Comparison of ENCODE assay signal across 10 cellular contexts in the genomic region with DNA sequence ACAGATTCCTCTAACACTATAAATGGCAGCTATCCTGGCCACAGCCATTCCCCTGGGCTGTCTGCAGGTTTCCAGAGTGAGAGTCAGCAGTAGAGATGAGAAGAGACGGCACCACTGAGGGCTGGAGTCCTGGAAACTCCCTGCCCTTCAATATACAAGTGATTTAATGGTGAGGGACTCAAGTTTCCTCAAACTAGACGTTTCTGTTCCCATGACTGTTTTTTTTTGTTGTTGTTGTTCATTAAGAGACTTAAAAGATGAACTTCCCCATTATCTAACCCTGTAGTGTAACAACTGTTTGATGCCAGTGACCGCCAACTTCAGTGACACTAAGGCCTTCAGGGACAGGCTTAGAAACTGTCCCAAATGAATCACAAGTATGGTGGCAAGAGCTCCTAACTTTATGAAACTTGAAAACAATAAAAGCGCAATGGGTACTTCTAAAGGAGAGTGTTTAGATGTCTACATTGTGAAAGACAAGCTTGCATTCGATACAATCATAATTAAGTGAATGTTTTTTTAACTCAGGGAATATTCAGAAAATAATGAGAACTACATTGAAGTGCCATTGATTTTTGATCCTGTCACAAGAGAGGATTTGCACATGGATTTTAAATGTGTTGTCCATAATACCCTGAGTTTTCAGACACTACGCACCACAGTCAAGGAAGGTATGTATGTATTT. TPM values are rescaled to one million over a fixed set of nuclear protein-coding genes. Genes with fewer than 3 reads are reported as not detected.
DNase-seq lines count a peak whose midpoint lies in the region; ATAC-seq lines count a peak whose summit lies in the region.
"Had no signal": no experiment of that assay in that cellular context is flagged by ENCODE, and none has a peak within 500 bp of the region (broad histone marks: within the 10 kb centered on the region; RNA-seq: fewer than 3 reads in every experiment).

No MANE protein-coding gene starts in this region.

- no peak overlapping the region for H3K14ac ChIP-seq in trophoblast cell (ENCODE audit: low read length)

- H2BK5ac ChIP-seq in trophoblast cell (ENCODE audit: low read depth, low read length, poor library complexity): no peak overlapping the region

- ATAC-seq in GM18861 (IDR thresholded peaks at IDR 0.05; ENCODE audit: unreplicated experiment) (peak; percentile 46), HG02571 (IDR thresholded peaks at IDR 0.05; ENCODE audit: unreplicated experiment) (peak; percentile 55), HG03571 (IDR thresholded peaks at IDR 0.05; ENCODE audit: unreplicated experiment) (peak; percentile 43)
- ATAC-seq: right cardiac atrium had no signal

- H3K9me3 ChIP-seq in trophoblast cell (ENCODE audit: insufficient read depth, low read depth, low read length): no peaks in the 10 kb centered on the region
- H3K9me3 ChIP-seq: stomach had no signal

- no peak overlapping the region for H2BK120ac ChIP-seq in trophoblast cell (ENCODE audit: insufficient read depth, low read length, poor library complexity)

- H3K27ac ChIP-seq in trophoblast cell (ENCODE audit: low read depth, low read length): no peak overlapping the region

- peak overlapping the region; percentile 59 for H4K91ac ChIP-seq in trophoblast cell (ENCODE audit: low read depth, low read length)

- H3K23ac ChIP-seq in trophoblast cell (ENCODE audit: low read length): no peak overlapping the region

- no peak for DNase-seq in trophoblast cell
- no peak for DNase-seq in NCI-H2081 treated with DMSO at 0.1 percent for 48 hours (lab: John Stamatoyannopoulos, UW)
- DNase-seq in foreskin melanocyte: no peak
- no peak for DNase-seq in NCI-H2107 (lab: John Stamatoyannopoulos, UW)
- no peak for DNase-seq in stimulated activated CD4-positive, alpha-beta T cell treated with anti-CD3 and anti-CD28 coated beads, Interleukin-15, amount 100 ng/mL, for 24 hours
- DNase-seq: right cardiac atrium, stomach had no signal

- H2AFZ ChIP-seq in trophoblast cell (ENCODE audit: insufficient read depth, low read length, poor library complexity): no peak overlapping the region

- H3K27me3 ChIP-seq in trophoblast cell (ENCODE audit: insufficient read depth, low read length): no peaks in the 10 kb centered on the region
- H3K27me3 ChIP-seq: stomach had no signal

- H3K18ac ChIP-seq in trophoblast cell (ENCODE audit: low read length): no peak overlapping the region

- no peak overlapping the region for H3K4me3 ChIP-seq in trophoblast cell (ENCODE audit: low read depth, low read length)
- H3K4me3 ChIP-seq: stomach had no signal

- H3K4me1 ChIP-seq in trophoblast cell (ENCODE audit: control insufficient read depth in 1 of 2, insufficient read depth in 2 of 2, low read length in 2 of 2): peaks cover 7 to 10% of the 10 kb centered on the region in 2 experiments

- H2AK5ac ChIP-seq in trophoblast cell (ENCODE audit: low read length): no peak overlapping the region

- H3K36me3 ChIP-seq in trophoblast cell (ENCODE audit: control insufficient read depth in 1 of 2, insufficient read depth in 2 of 2, low read length in 2 of 2): no peaks in the 10 kb centered on the region
- H3K36me3 ChIP-seq: stomach had no signal

- no peak overlapping the region for H4K8ac ChIP-seq in trophoblast cell (ENCODE audit: low read depth, low read length)

- no CpG with 5 or more reads among the region's 6 CpGs for WGBS in trophoblast cell (ENCODE audit: extremely low coverage, insufficient coverage, insufficient read length)

- no peak overlapping the region for H4K12ac ChIP-seq in trophoblast cell (ENCODE audit: low read depth, low read length)

- no peaks in the 10 kb centered on the region for H3K79me2 ChIP-seq in trophoblast cell (ENCODE audit: control insufficient read depth, insufficient read depth, low read length, poor library complexity)

- H2BK12ac ChIP-seq in trophoblast cell (ENCODE audit: low read length): peak overlapping the region; percentile 63

- no peak overlapping the region for H3K9ac ChIP-seq in trophoblast cell (ENCODE audit: low read length)

- no peak overlapping the region for H3K4me2 ChIP-seq in trophoblast cell (ENCODE audit: low read length)

- H3K79me1 ChIP-seq in trophoblast cell (ENCODE audit: low read length): peaks cover 17% of the 10 kb centered on the region

- H3K4ac ChIP-seq in trophoblast cell (ENCODE audit: low read depth, low read length): no peak overlapping the region

RNA-seq across cellular contexts. Expression of a gene that starts 34.0 kb away (rescaled TPM):
- 1.0 and 1.4 TPM in 2 replicates for polyA plus RNA-seq in trophoblast cell (2013)
